8 cellular contexts compared by ENCODE assay signal in genomic region chr11:45964911-45965389, GRCh38. TPM values are rescaled to one million over a fixed set of nuclear protein-coding genes. Genes with fewer than 3 reads are reported as not detected.
A peak's percentile ranks its signal among the peaks of the same experiment; 100 is the strongest.
DNase-seq lines count a peak whose midpoint lies in the region; ATAC-seq and TF ChIP-seq lines count a peak whose summit lies in the region.

No MANE protein-coding gene starts in this region.

- DNase-seq in BE2C, result peak; percentile 49
- peak; percentile 67 to 74 for DNase-seq in SHP77 (lab: John Stamatoyannopoulos, UW)
- peak; percentile 43 for DNase-seq in activated T-helper 2 cell treated with anti-CD3 and anti-CD28 coated beads, Interferon-gamma antibody, Interleukin-2, Interleukin-4, amounts not matched to agents 10 μg/mL and 5 μg/mL and 100 μg/mL, durations not matched to agents 14 hours and 24 hours and 36 hours (ENCODE audit: low spot score)
- DNase-seq in foreskin fibroblast, result peak; percentile 56 to 89
- peak in 47 of 56 donors; percentile 6 to 74 (median 32) for DNase-seq in nucleus accumbens (lab: John Stamatoyannopoulos, UW)
- DNase-seq in tibial nerve (ENCODE audit: low spot score in 2 of 2), result peak in 1 of 2 donors; percentile 59

- H3K4me2 ChIP-seq in Loucy (ENCODE audit: low read depth, low read length, poor library complexity, severe bottlenecking), result no peak overlapping the region

- peaks cover 7% of the 10 kb centered on the region; the same call in 1 of the 2 replicates for H3K36me3 ChIP-seq in BE2C
- peaks cover 80% of the 10 kb centered on the region for H3K36me3 ChIP-seq in Loucy (ENCODE audit: insufficient read depth, low read length)
- peaks cover 0 to 67% (median 0%) of the 10 kb centered on the region in 3 donors for H3K36me3 ChIP-seq in tibial nerve

- peak; percentile 59 for ATAC-seq in GM19372 (IDR thresholded peaks at IDR 0.05; ENCODE audit: low read depth, unreplicated experiment)

- H3K36me3 Mint-ChIP-seq in activated T-helper 2 cell treated with anti-CD3 and anti-CD28 coated beads, Interferon-gamma antibody, Interleukin-2, Interleukin-4, amounts not matched to agents 10 μg/mL and 5 μg/mL and 100 μg/mL, durations not matched to agents 14 hours and 24 hours and 36 hours (ENCODE audit: low read depth), result peaks cover 5% of the 10 kb centered on the region

- intact Hi-C loops in activated T-helper 2 cell treated with anti-CD3 and anti-CD28 coated beads, Interferon-gamma antibody, Interleukin-2, Interleukin-4, amounts not matched to agents 10 μg/mL and 5 μg/mL and 100 μg/mL, durations not matched to agents 14 hours and 24 hours and 36 hours (cut with micrococcal nuclease), result loop anchor here (1.0 to 10.0 kb wide), 3 partner anchors 41 to 350 kb away; no protein-coding TSS in a partner anchor

- no peak overlapping the region for H3K4me3 Mint-ChIP-seq in activated T-helper 2 cell treated with anti-CD3 and anti-CD28 coated beads, Interferon-gamma antibody, Interleukin-2, Interleukin-4, amounts not matched to agents 10 μg/mL and 5 μg/mL and 100 μg/mL, durations not matched to agents 14 hours and 24 hours and 36 hours (ENCODE audit: low read depth)

- no peak for TF ChIP-seq POLR2A in tibial nerve (IDR thresholded peaks at IDR 0.05)

- no peaks in the 10 kb centered on the region for H3K79me2 ChIP-seq in Loucy (ENCODE audit: insufficient read depth, low read length)

- H3K27me3 ChIP-seq in BE2C, result no peaks in the 10 kb centered on the region
- H3K27me3 ChIP-seq in Loucy (ENCODE audit: insufficient read depth, low read length, poor library complexity, severe bottlenecking), result no peaks in the 10 kb centered on the region
- H3K27me3 ChIP-seq in tibial nerve, result no peaks in the 10 kb centered on the region

- H3K4me1 ChIP-seq in BE2C (no peaks in the 10 kb centered on the region; the same call in 1 of the 2 replicates), Loucy (ENCODE audit: insufficient read depth, low read length, poor library complexity, severe bottlenecking) (no peaks in the 10 kb centered on the region), tibial nerve (peaks cover 0 to 32% (median 0%) of the 10 kb centered on the region in 4 donors)

- no peak overlapping the region for H3K27ac Mint-ChIP-seq in activated T-helper 2 cell treated with anti-CD3 and anti-CD28 coated beads, Interferon-gamma antibody, Interleukin-2, Interleukin-4, amounts not matched to agents 10 μg/mL and 5 μg/mL and 100 μg/mL, durations not matched to agents 14 hours and 24 hours and 36 hours

- WGBS in tibial nerve, 2 donors, result 14 to 20% methylated on average over 9 of the region's 9 CpGs

- H3K4me3 ChIP-seq in BE2C (ENCODE audit: low read depth, low read length) (no peak overlapping the region), Loucy (ENCODE audit: low read length, poor library complexity, severe bottlenecking) (no peak overlapping the region), foreskin fibroblast (ENCODE audit: low read depth in 1 of 2, low read length in 2 of 2) (no peak overlapping the region), tibial nerve (no peak overlapping the region)

- peak overlapping the region in 3 of 4 donors; percentile 47 to 74 (median 55) for H3K27ac ChIP-seq in tibial nerve

- no peaks in the 10 kb centered on the region for H3K27me3 Mint-ChIP-seq in activated T-helper 2 cell treated with anti-CD3 and anti-CD28 coated beads, Interferon-gamma antibody, Interleukin-2, Interleukin-4, amounts not matched to agents 10 μg/mL and 5 μg/mL and 100 μg/mL, durations not matched to agents 14 hours and 24 hours and 36 hours (ENCODE audit: low read depth)

- peaks cover 9% of the 10 kb centered on the region for H3K4me1 Mint-ChIP-seq in activated T-helper 2 cell treated with anti-CD3 and anti-CD28 coated beads, Interferon-gamma antibody, Interleukin-2, Interleukin-4, amounts not matched to agents 10 μg/mL and 5 μg/mL and 100 μg/mL, durations not matched to agents 14 hours and 24 hours and 36 hours (ENCODE audit: low read depth)

- H3K9ac ChIP-seq in Loucy (ENCODE audit: low read depth, low read length, poor library complexity, severe bottlenecking), result no peak overlapping the region

- H3K9me3 ChIP-seq in BE2C, result no peaks in the 10 kb centered on the region
- no peaks in the 10 kb centered on the region for H3K9me3 ChIP-seq in Loucy (ENCODE audit: insufficient read depth, low read depth, low read length)
- no peaks in the 10 kb centered on the region for H3K9me3 ChIP-seq in tibial nerve

- H4K20me1 ChIP-seq in Loucy (ENCODE audit: insufficient read depth, low read length, poor library complexity, severe bottlenecking), result no peaks in the 10 kb centered on the region

- H3F3A ChIP-seq in Loucy (ENCODE audit: low read depth), result no peaks in the 10 kb centered on the region

- H3K9me2 ChIP-seq in Loucy (replicated peaks; ENCODE audit: low read depth, low read length), result no peaks in the 10 kb centered on the region

- TF ChIP-seq CTCF in BE2C (IDR thresholded peaks at IDR 0.05; ENCODE audit: low read depth, low read length), result peak; percentile 84
- peak; percentile 97 for TF ChIP-seq CTCF in Loucy (conservative IDR thresholded peaks at IDR 0.05; ENCODE audit: low read length)
- TF ChIP-seq CTCF in foreskin fibroblast (IDR thresholded peaks at IDR 0.05; ENCODE audit: low read depth, low read length), result peak; percentile 92
- TF ChIP-seq CTCF in tibial nerve (IDR thresholded peaks at IDR 0.05), result peak; percentile 72 to 89 (median 89)

- H3K9me3 Mint-ChIP-seq in activated T-helper 2 cell treated with anti-CD3 and anti-CD28 coated beads, Interferon-gamma antibody, Interleukin-2, Interleukin-4, amounts not matched to agents 10 μg/mL and 5 μg/mL and 100 μg/mL, durations not matched to agents 14 hours and 24 hours and 36 hours, result no peaks in the 10 kb centered on the region

- TF ChIP-seq EP300 in tibial nerve (IDR thresholded peaks at IDR 0.05), result peak in 1 of 2 donors; percentile 50

- H2AFZ ChIP-seq in Loucy (ENCODE audit: low read length), result no peak overlapping the region

RNA-seq across cellular contexts. Expression of gene LARGE2, which starts 42.5 kb away (rescaled TPM):
- polyA plus RNA-seq in BE2C (2012; ENCODE audit: insufficient read depth, insufficient read length, low read depth), result not detected
- total RNA-seq in activated T-helper 2 cell treated with anti-CD3 and anti-CD28 coated beads, Interferon-gamma antibody, Interleukin-2, Interleukin-4, amounts not matched to agents 10 μg/mL and 5 μg/mL and 100 μg/mL, durations not matched to agents 14 hours and 24 hours and 36 hours, result 0.07 and 0.30 TPM in 2 replicates
- not detected for total RNA-seq in tibial nerve

RNA-seq across cellular contexts. Expression of gene PEX16, which starts 47.3 kb away (rescaled TPM):
- polyA plus RNA-seq in BE2C (2012; ENCODE audit: insufficient read depth, insufficient read length, low read depth), result 66.1 TPM
- total RNA-seq in activated T-helper 2 cell treated with anti-CD3 and anti-CD28 coated beads, Interferon-gamma antibody, Interleukin-2, Interleukin-4, amounts not matched to agents 10 μg/mL and 5 μg/mL and 100 μg/mL, durations not matched to agents 14 hours and 24 hours and 36 hours, result 30.8 and 38.5 TPM in 2 replicates
- 10 to 100 TPM; 33.9 to 38.4 (median 36.5) TPM for total RNA-seq in tibial nerve

RNA-seq across cellular contexts. Expression of gene FREY1, which starts 57.9 kb away (rescaled TPM):
- not detected for polyA plus RNA-seq in BE2C (2012; ENCODE audit: insufficient read depth, insufficient read length, low read depth)
- total RNA-seq in activated T-helper 2 cell treated with anti-CD3 and anti-CD28 coated beads, Interferon-gamma antibody, Interleukin-2, Interleukin-4, amounts not matched to agents 10 μg/mL and 5 μg/mL and 100 μg/mL, durations not matched to agents 14 hours and 24 hours and 36 hours, result 1.4 and 1.7 TPM in 2 replicates
- 1 to 10 TPM in 2 of 4 donors, not detected in 2; 1.0 to 7.2 TPM for total RNA-seq in tibial nerve
